ENCODE assay signal across 10 cellular contexts in genomic region chr11:128462802-128463385, GRCh38.
DNase-seq lines count a peak whose midpoint lies in the region; ATAC-seq and TF ChIP-seq lines count a peak whose summit lies in the region.
"Had no signal": no experiment of that assay in that cellular context is flagged by ENCODE, and none has a peak within 500 bp of the region (broad histone marks: within the 10 kb centered on the region; RNA-seq: fewer than 3 reads in every experiment).

No MANE protein-coding gene starts in this region.

- H3K9me3 ChIP-seq in neutrophil, result no peaks in the 10 kb centered on the region

- H3K4me1 ChIP-seq in neutrophil (ENCODE audit: control insufficient read depth in 1 of 2, insufficient read depth in 1 of 2, low read depth in 1 of 2, low read length in 1 of 2), result peaks cover 13 to 16% of the 10 kb centered on the region in 2 experiments

- TF ChIP-seq CTCF in coronary artery (IDR thresholded peaks at IDR 0.05), result no peak
- no peak for TF ChIP-seq CTCF in neutrophil (IDR thresholded peaks at IDR 0.05)

- no peaks in the 10 kb centered on the region for H3K27me3 ChIP-seq in neutrophil

- no peak overlapping the region for H3K4me3 ChIP-seq in coronary artery
- H3K4me3 ChIP-seq in neutrophil (ENCODE audit: low read depth in 1 of 2, low read length in 1 of 2), result no peak overlapping the region

- DNase-seq in stimulated activated naive CD4-positive, alpha-beta T cell (lab: John Stamatoyannopoulos, UW), result peak in 4 of 6 experiments; percentile 34 to 56 (median 44)
- no peak for DNase-seq in stimulated activated naive CD4-positive, alpha-beta T cell treated with Interleukin-2 at 50 U/mL for 16 hours (lab: John Stamatoyannopoulos, UW)
- DNase-seq in coronary artery (ENCODE audit: low spot score) (no peak), ACHN (no peak), SK-N-DZ (ENCODE audit: low spot score) (no peak), NCI-H2196 (lab: John Stamatoyannopoulos, UW; ENCODE audit: unreplicated experiment) (no peak)
- DNase-seq: glutamatergic neuron, NCI-H1930 had no signal

- ATAC-seq in GM21526 (IDR thresholded peaks at IDR 0.05; ENCODE audit: low FRiP score, unreplicated experiment), result no peak

- in situ Hi-C loops in ACHN (cut with HindIII; ENCODE audit: low pct_ligation_motif_present, low pct_unique_long_range_greater_than_20kb, low sequenced_read_pairs), result no loop called here

- H3K27ac ChIP-seq in coronary artery (peak overlapping the region; percentile 65 to 87), neutrophil (peak overlapping the region; percentile 83)

- H3K36me3 ChIP-seq in neutrophil, result peaks cover 81% of the 10 kb centered on the region

Comparison
In these comparisons a context has a peak if more than half of its experiments do, and no peak if none do; other contexts are left out.
1. DNase-seq: peak in stimulated activated naive CD4-positive, alpha-beta T cell (4 of 6); none in stimulated activated naive CD4-positive, alpha-beta T cell treated with Interleukin-2 at 50 U/mL for 16 hours (single experiment), coronary artery (single experiment), ACHN (single experiment), SK-N-DZ (single experiment) and NCI-H2196 (single experiment).